Comparison of ENCODE assay signal across 1 cellular context in the genomic region with DNA sequence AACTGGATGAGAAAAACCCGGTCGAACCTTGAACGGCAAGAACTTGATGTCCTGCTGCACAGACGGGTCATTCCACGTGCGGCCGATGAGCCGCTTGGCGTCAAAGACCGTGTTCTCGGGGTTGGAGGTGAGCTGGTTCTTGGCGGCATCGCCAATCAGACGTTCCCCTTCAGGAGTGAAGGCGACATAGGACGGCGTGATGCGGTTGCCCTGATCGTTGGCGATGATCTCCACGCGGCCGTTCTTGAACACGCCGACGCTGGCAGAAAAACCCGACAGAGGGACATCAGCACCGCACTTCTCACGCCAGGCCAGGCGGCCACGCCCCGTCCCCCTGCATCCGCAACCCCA.
TF ChIP-seq lines count a peak whose summit lies in the region.

No MANE protein-coding gene starts in this region.

TF ChIP-seq in GM23338, 12 proteins besides CTCF, POLR2A, EP300 and RAD21 (continued from another document):
- TF ChIP-seq ETS1 (IDR thresholded peaks at IDR 0.05) (no peak), ZNF462 (CRISPR knock-in tag; IDR thresholded peaks at IDR 0.05) (no peak), ZNF114 (CRISPR knock-in tag; IDR thresholded peaks at IDR 0.05) (no peak)
TF ChIP-seq in GM23338: peak in this region for 0.
